In the genomic region with DNA sequence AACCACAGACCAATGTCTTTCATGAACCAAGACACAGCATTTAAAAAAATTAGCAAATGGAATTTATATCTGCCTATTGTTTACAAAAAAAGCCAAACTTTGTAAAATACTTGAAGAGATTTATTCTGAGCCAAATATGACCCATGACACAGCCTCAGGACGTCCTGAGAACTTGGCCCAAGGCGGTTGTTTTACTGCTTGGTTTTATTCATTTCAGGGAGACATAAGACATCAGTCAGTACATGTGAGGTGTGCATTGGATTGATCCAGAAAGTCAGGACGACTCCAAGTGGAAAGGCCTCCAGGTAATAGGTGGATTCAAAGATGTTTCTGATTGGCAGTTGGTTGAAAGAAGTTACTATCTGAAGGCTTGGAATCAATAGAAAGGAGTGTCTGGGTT, we compare ENCODE assay signal across 1 cellular context.
TF ChIP-seq lines count a peak whose summit lies in the region.

No MANE protein-coding gene starts in this region.

TF ChIP-seq in A549, 52 proteins besides CTCF, POLR2A, EP300 and RAD21:
- no peak for TF ChIP-seq ZC3H11A (IDR thresholded peaks at IDR 0.05)
- TF ChIP-seq JUN (IDR thresholded peaks at IDR 0.05), result no peak
- TF ChIP-seq BHLHE40 (IDR thresholded peaks at IDR 0.05; ENCODE audit: low read depth, low read length), result no peak
- TF ChIP-seq KDM1A (IDR thresholded peaks at IDR 0.05; ENCODE audit: low read depth), result no peak
- TF ChIP-seq HOXB13 (CRISPR knock-in tag; IDR thresholded peaks at IDR 0.05; ENCODE audit: low read depth), result no peak
- no peak for TF ChIP-seq MYC (IDR thresholded peaks at IDR 0.05; ENCODE audit: borderline replicate concordance, low read length)
- TF ChIP-seq ZFP36 (IDR thresholded peaks at IDR 0.05; ENCODE audit: borderline replicate concordance, partially characterized antibody), result no peak
- no peak for TF ChIP-seq POLR2AphosphoS2 (conservative IDR thresholded peaks at IDR 0.05; ENCODE audit: low read length)
- no peak for TF ChIP-seq SMC3 (IDR thresholded peaks at IDR 0.05)
- TF ChIP-seq JUNB (IDR thresholded peaks at IDR 0.05), result no peak
- TF ChIP-seq ZNF302 (CRISPR knock-in tag; IDR thresholded peaks at IDR 0.05), result no peak
- no peak for TF ChIP-seq CBX2 (IDR thresholded peaks at IDR 0.05; ENCODE audit: borderline replicate concordance, low read depth)
- no peak for TF ChIP-seq EHMT2 (IDR thresholded peaks at IDR 0.05; ENCODE audit: low read depth)
- TF ChIP-seq EHF (CRISPR knock-in tag; IDR thresholded peaks at IDR 0.05), result no peak
